ENCODE assay signal across 8 cellular contexts in the genomic region with DNA sequence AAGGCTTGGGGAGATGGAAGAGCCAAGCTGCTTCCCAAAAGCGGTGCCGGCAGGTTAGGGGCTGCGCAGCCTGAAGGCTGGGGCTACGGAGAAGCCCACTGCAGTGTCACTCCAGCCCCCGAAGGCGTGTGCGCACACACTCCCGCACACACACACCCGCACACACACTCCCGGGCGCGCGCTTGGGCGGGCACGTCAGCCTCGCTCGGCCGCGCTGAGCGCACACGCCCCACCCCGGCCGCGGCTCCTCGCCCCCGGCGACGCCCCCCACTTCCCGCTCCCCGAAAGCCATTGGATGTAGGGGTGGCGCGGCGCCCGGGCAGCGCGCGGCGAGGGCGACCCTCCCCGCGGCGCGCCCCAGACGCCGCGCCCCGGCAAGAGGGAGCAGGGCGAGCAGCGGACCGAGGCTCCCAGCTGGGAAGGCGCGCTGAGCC. TPM values are rescaled to one million over a fixed set of nuclear protein-coding genes. Genes with fewer than 3 reads are reported as not detected.
DNase-seq lines count a peak whose midpoint lies in the region; ATAC-seq and TF ChIP-seq lines count a peak whose summit lies in the region.

A gene with protein sequence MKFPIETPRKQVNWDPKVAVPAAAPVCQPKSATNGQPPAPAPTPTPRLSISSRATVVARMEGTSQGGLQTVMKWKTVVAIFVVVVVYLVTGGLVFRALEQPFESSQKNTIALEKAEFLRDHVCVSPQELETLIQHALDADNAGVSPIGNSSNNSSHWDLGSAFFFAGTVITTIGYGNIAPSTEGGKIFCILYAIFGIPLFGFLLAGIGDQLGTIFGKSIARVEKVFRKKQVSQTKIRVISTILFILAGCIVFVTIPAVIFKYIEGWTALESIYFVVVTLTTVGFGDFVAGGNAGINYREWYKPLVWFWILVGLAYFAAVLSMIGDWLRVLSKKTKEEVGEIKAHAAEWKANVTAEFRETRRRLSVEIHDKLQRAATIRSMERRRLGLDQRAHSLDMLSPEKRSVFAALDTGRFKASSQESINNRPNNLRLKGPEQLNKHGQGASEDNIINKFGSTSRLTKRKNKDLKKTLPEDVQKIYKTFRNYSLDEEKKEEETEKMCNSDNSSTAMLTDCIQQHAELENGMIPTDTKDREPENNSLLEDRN (minus strand): TSS at position 184 of the 434 bp plus-strand sequence. CDS start 471 bp downstream, outside the sequence.

- no peaks in the 10 kb centered on the region for H3K9me3 Mint-ChIP-seq in stimulated activated naive CD8-positive, alpha-beta T cell treated with anti-CD3 and anti-CD28 coated beads, Interleukin-15, amount 100 ng/mL, for 72 hours

- intact Hi-C loops in PC-3 (cut with micrococcal nuclease) = no loop called here

- H3K27me3 ChIP-seq in GM23248 (replicated peaks; ENCODE audit: insufficient read depth) = peaks cover 78% of the 10 kb centered on the region
- peaks cover 94% of the 10 kb centered on the region for H3K27me3 ChIP-seq in PC-3 (ENCODE audit: low read length)

- no peaks in the 10 kb centered on the region for H3K4me1 ChIP-seq in GM23248 (ENCODE audit: insufficient read depth)
- no peaks in the 10 kb centered on the region for H3K4me1 ChIP-seq in PC-3 (ENCODE audit: insufficient read depth, low read length)

- H3K4me3 Mint-ChIP-seq in stimulated activated naive CD8-positive, alpha-beta T cell treated with anti-CD3 and anti-CD28 coated beads, Interleukin-15, amount 100 ng/mL, for 72 hours = peak within 1 kb of the TSS; percentile 78 to 80

- H3K27ac ChIP-seq in GM23248 = no peak within 1 kb of the TSS
- H3K27ac ChIP-seq in PC-3 (ENCODE audit: low read length) = no peak within 1 kb of the TSS

- peak; percentile 28 for DNase-seq in NCI-H1436 (lab: John Stamatoyannopoulos, UW)
- no peak for DNase-seq in NCI-H1436 treated with DMSO at 0.1 percent for 48 hours (lab: John Stamatoyannopoulos, UW)
- DNase-seq in GM23248 = no peak
- no peak for DNase-seq in PC-3
- DNase-seq in germinal center (ENCODE audit: low spot score) = peak; percentile 8
- DNase-seq in stimulated activated naive CD8-positive, alpha-beta T cell treated with anti-CD3 and anti-CD28 coated beads, Interleukin-15, amount 100 ng/mL, for 72 hours = no peak
- DNase-seq in stimulated activated naive CD4-positive, alpha-beta T cell treated with Interleukin-2 at 50 U/mL for 16 hours (lab: John Stamatoyannopoulos, UW) = no peak
- no peak for DNase-seq in NCI-H524 (lab: John Stamatoyannopoulos, UW)

- H4K20me1 ChIP-seq in GM23248 (ENCODE audit: insufficient read depth) (no peaks in the 10 kb centered on the region), PC-3 (ENCODE audit: low read length) (no peaks in the 10 kb centered on the region)

- H3K79me2 ChIP-seq in GM23248 (ENCODE audit: insufficient read depth) (no peaks in the 10 kb centered on the region), PC-3 (ENCODE audit: low read length) (no peaks in the 10 kb centered on the region)

- H3K9me2 ChIP-seq in GM23248 (ENCODE audit: insufficient read depth) (no peaks in the 10 kb centered on the region), PC-3 (replicated peaks; ENCODE audit: low read length) (no peaks in the 10 kb centered on the region)

- H3F3A ChIP-seq in GM23248 (ENCODE audit: insufficient read depth) = no peaks in the 10 kb centered on the region
- H3F3A ChIP-seq in PC-3 (ENCODE audit: low read length, unreplicated experiment) = no peaks in the 10 kb centered on the region

- H3K9me3 ChIP-seq in GM23248 (ENCODE audit: low read depth) (no peaks in the 10 kb centered on the region), PC-3 (ENCODE audit: low read length) (no peaks in the 10 kb centered on the region)

- CTCF ChIA-PET in PC-3 (lab: Charles Lee) = interaction anchor here (0.7 kb wide), 1 partner anchor 57 kb away, joined by 3 read pairs; no protein-coding TSS in a partner anchor

- in situ Hi-C loops in GM23248 (cut with MboI) = no loop called here

- 1 to 2% methylated on average over 11 to 15 of the region's 52 CpGs for WGBS in GM23248 (ENCODE audit: low coverage in 1 of 2, low lambda C conversion rate in 2 of 2, missing lambda C conversion rate in 2 of 2), 2 experiments

- H3K4me1 Mint-ChIP-seq in stimulated activated naive CD8-positive, alpha-beta T cell treated with anti-CD3 and anti-CD28 coated beads, Interleukin-15, amount 100 ng/mL, for 72 hours = peaks cover 5% of the 10 kb centered on the region

- no TSS peak for BruUV-seq in PC-3 (replicated peaks; lab: Mats Ljungman, UMichigan)

- H3K4me3 ChIP-seq in GM23248 (peak within 1 kb of the TSS; percentile 39; the same call in 1 of the 2 replicates), PC-3 (ENCODE audit: low read length) (peak within 1 kb of the TSS; percentile 16; the same call in 1 of the 2 replicates)

- peaks cover 48% of the 10 kb centered on the region for H3K27me3 Mint-ChIP-seq in stimulated activated naive CD8-positive, alpha-beta T cell treated with anti-CD3 and anti-CD28 coated beads, Interleukin-15, amount 100 ng/mL, for 72 hours

- H2AFZ ChIP-seq in GM23248 = no peak within 1 kb of the TSS
- H2AFZ ChIP-seq in PC-3 (ENCODE audit: low read length) = no peak within 1 kb of the TSS

- POLR2A ChIA-PET in PC-3 (lab: Charles Lee; ENCODE audit: unreplicated experiment) = no interaction called here

- H3K27ac Mint-ChIP-seq in stimulated activated naive CD8-positive, alpha-beta T cell treated with anti-CD3 and anti-CD28 coated beads, Interleukin-15, amount 100 ng/mL, for 72 hours = no peak within 1 kb of the TSS

- H3K36me3 ChIP-seq in GM23248 (ENCODE audit: low read depth) (no peaks in the 10 kb centered on the region), PC-3 (ENCODE audit: low read depth, low read length) (no peaks in the 10 kb centered on the region)

- no peak within 1 kb of the TSS for H3K4me2 ChIP-seq in GM23248 (ENCODE audit: unreplicated experiment)
- H3K4me2 ChIP-seq in PC-3 (ENCODE audit: low read length) = peak within 1 kb of the TSS; percentile 61

- no peak for TF ChIP-seq CTCF in PC-3 (conservative IDR thresholded peaks at IDR 0.05; ENCODE audit: low read depth, low read length)

- H3K9ac ChIP-seq in GM23248 (no peak within 1 kb of the TSS), PC-3 (ENCODE audit: low read length) (no peak within 1 kb of the TSS)

- ATAC-seq in PC-3 = no peak
- ATAC-seq in stimulated activated naive CD8-positive, alpha-beta T cell treated with anti-CD3 and anti-CD28 coated beads, Interleukin-15, amount 100 ng/mL, for 72 hours = peak; percentile 30

RNA-seq across cellular contexts. Expression of the gene that starts here (rescaled TPM):
- not detected in 2 replicates for total RNA-seq in GM23248 (2014; rRNA removed; shearing (Covaris generic))
- polyA plus RNA-seq in GM23248 (2016; fragmentation: Nextera tagmentation; extraction: Ambion mirVana) = not detected in 2 replicates
- 1.2 TPM in 1 of 2 replicates, not detected in the other for total RNA-seq in PC-3 (2014; rRNA removed)

Comparison
In these comparisons a context has a peak if more than half of its experiments do, and no peak if none do; other contexts are left out.
1. DNase-seq: peak in NCI-H1436 (single experiment) and germinal center (single experiment); none in NCI-H1436 treated with DMSO at 0.1 percent for 48 hours (single experiment), GM23248 (single experiment), PC-3 (single experiment), stimulated activated naive CD8-positive, alpha-beta T cell treated with anti-CD3 and anti-CD28 coated beads, Interleukin-15, amount 100 ng/mL, for 72 hours (0 of 2), stimulated activated naive CD4-positive, alpha-beta T cell treated with Interleukin-2 at 50 U/mL for 16 hours (single experiment) and NCI-H524 (0 of 2).